In the genomic region with DNA sequence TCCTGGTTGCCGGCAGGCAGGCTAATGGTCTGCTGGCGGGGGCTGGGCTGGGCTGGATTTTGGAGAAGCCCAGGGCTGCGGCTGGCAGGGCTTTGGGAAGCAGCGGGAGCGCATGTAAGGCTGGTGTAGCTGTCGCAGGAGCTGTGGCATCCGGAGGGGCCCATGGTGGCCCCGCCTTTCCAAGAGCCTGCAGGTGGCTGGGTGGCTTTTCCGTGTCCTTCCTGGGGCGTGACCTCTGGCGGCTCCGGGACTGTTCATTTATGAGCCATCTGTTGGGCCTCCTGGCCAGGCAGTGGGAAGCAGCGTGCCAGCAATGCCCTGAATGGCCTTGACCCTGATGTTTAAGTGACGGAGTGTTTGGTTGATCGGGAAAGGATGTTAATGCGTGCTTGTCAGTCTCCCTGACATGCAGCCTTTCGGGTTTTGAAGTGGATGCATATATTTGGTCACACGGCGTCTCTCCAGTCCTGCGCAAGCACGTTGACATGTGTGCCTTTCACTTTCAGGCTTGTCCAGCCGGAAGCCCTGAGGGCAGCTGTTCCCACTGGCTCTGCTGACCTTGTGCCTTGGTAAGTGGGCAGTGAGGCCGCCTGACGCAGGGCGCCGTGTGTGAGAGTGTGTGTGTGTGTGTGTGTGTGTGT, we compare ENCODE assay signal across 18 cellular contexts. TPM values are rescaled to one million over a fixed set of nuclear protein-coding genes. Genes with fewer than 3 reads are reported as not detected.
DNase-seq lines count a peak whose midpoint lies in the region; ATAC-seq, FAIRE-seq and TF ChIP-seq lines count a peak whose summit lies in the region.
"Had no signal": no experiment of that assay in that cellular context is flagged by ENCODE, and none has a peak within 500 bp of the region (broad histone marks: within the 10 kb centered on the region; RNA-seq: fewer than 3 reads in every experiment).

No MANE protein-coding gene starts in this region.

- H3K9me3 ChIP-seq in CD4-positive, alpha-beta T cell (ENCODE audit: control insufficient read depth, low read length): no peaks in the 10 kb centered on the region
- no peaks in the 10 kb centered on the region for H3K9me3 ChIP-seq in pancreas
- H3K9me3 ChIP-seq: ascending aorta, testis had no signal

- intact Hi-C loops in CD4-positive, alpha-beta T cell (cut with DNase I, micrococcal nuclease): no loop called here
- intact Hi-C loops in left ventricle myocardium superior (cut with micrococcal nuclease): no loop called here
- intact Hi-C loops in pancreas (cut with DNase I): no loop called here

- no peak for ATAC-seq in CD4-positive, alpha-beta T cell (ENCODE audit: poor library complexity)
- peak; percentile 75 for ATAC-seq in left ventricle myocardium superior
- ATAC-seq in pancreas: peak; percentile 23 to 64 (median 48)
- no peak for ATAC-seq in HG02759 (IDR thresholded peaks at IDR 0.05; ENCODE audit: unreplicated experiment)
- ATAC-seq in GM18517 (IDR thresholded peaks at IDR 0.05; ENCODE audit: unreplicated experiment): no peak
- ATAC-seq: foreskin keratinocyte had no signal

- H3K27me3 Mint-ChIP-seq in CD4-positive, alpha-beta T cell: no peaks in the 10 kb centered on the region

- no peaks in the 10 kb centered on the region for H3K27me3 ChIP-seq in CD4-positive, alpha-beta T cell (ENCODE audit: control insufficient read depth, insufficient read depth, low read length)
- no peaks in the 10 kb centered on the region for H3K27me3 ChIP-seq in pancreas
- H3K27me3 ChIP-seq: ascending aorta, foreskin keratinocyte, testis had no signal

- H3K9me3 Mint-ChIP-seq in CD4-positive, alpha-beta T cell: no peaks in the 10 kb centered on the region
- H3K9me3 Mint-ChIP-seq: activated T-helper 2 cell treated with anti-CD3 and anti-CD28 coated beads, Interferon-gamma antibody, Interleukin-2, Interleukin-4, amounts not matched to agents 10 μg/mL and 5 μg/mL and 100 μg/mL, durations not matched to agents 14 hours and 24 hours and 36 hours had no signal

- no peak for FAIRE-seq in pancreas (lab: Jason Lieb, UNC)
- FAIRE-seq: islet of Langerhans had no signal

- H3K4me1 Mint-ChIP-seq in CD4-positive, alpha-beta T cell (ENCODE audit: low read depth): peaks cover 5% of the 10 kb centered on the region

- CTCF ChIA-PET in CD4-positive, alpha-beta T cell (lab: Charles Lee): no interaction called here

- no peak for TF ChIP-seq CTCF in CD4-positive, alpha-beta T cell (IDR thresholded peaks at IDR 0.05)
- TF ChIP-seq CTCF in VCaP (conservative IDR thresholded peaks at IDR 0.05): no peak
- no peak for TF ChIP-seq CTCF in pancreas (IDR thresholded peaks at IDR 0.05)

- H3K36me3 ChIP-seq in pancreas: peaks cover 0 to 4% (median 0%) of the 10 kb centered on the region in 3 donors

- H3K36me3 Mint-ChIP-seq in CD4-positive, alpha-beta T cell (ENCODE audit: low read depth): peaks cover 73% of the 10 kb centered on the region

- H3K4me3 Mint-ChIP-seq in CD4-positive, alpha-beta T cell: no peak overlapping the region
- H3K4me3 Mint-ChIP-seq: nephron progenitor cell had no signal

- 63 to 68% methylated on average over 26 of the region's 26 CpGs for WGBS in pancreas, 2 donors

- no peak overlapping the region for H3K4me3 ChIP-seq in pancreas
- H3K4me3 ChIP-seq: ascending aorta, testis had no signal

- POLR2A ChIA-PET in CD4-positive, alpha-beta T cell (lab: Charles Lee): no interaction called here

- peak overlapping the region; percentile 22 for H3K27ac Mint-ChIP-seq in CD4-positive, alpha-beta T cell
- H3K27ac Mint-ChIP-seq: nephron progenitor cell had no signal

- DNase-seq in CD4-positive, alpha-beta T cell: no peak
- DNase-seq in left ventricle myocardium superior (peak; percentile 69), pancreas (peak in 1 of 6 donors; percentile 54), putamen (ENCODE audit: low spot score) (no peak), GDM1 (lab: John Stamatoyannopoulos, UW) (no peak)
- DNase-seq: activated CD4-positive, alpha-beta T cell treated with anti-CD3 and anti-CD28 coated beads, Interleukin-2, amount 50 U/mL, for 4 hours; foreskin keratinocyte; NCI-H146; NCI-H82; nephron progenitor cell; stimulated activated CD4-positive, alpha-beta T cell treated with anti-CD3 and anti-CD28 coated beads, Interleukin-15, amount 100 ng/mL, for 24 hours; testis had no signal

- no peak overlapping the region for H3K27ac ChIP-seq in CD4-positive, alpha-beta T cell (ENCODE audit: low read depth, low read length)
- H3K27ac ChIP-seq in VCaP: peak overlapping the region; percentile 81
- no peak overlapping the region for H3K27ac ChIP-seq in pancreas
- H3K27ac ChIP-seq: ascending aorta, foreskin keratinocyte had no signal

- peaks cover 0 to 3% (median 0%) of the 10 kb centered on the region in 3 donors for H3K4me1 ChIP-seq in pancreas
- H3K4me1 ChIP-seq: foreskin keratinocyte had no signal

RNA-seq across cellular contexts. Expression of a gene that starts 38.5 kb away (rescaled TPM):
- 10 to 100 TPM; 40.8 to 43.4 TPM for total RNA-seq in CD4-positive, alpha-beta T cell
- 97.6 TPM for total RNA-seq in left ventricle myocardium superior
- 10 to 100 TPM; 29.1 to 49.6 (median 32.6) TPM for total RNA-seq in pancreas
- polyA plus RNA-seq in pancreas: 10 to 100 TPM; 13.6 to 18.4 TPM

Comparison
In these comparisons a context has a peak if more than half of its experiments do, and no peak if none do; other contexts are left out.
1. ATAC-seq: peak in left ventricle myocardium superior (single experiment) and pancreas (4 of 4); none in CD4-positive, alpha-beta T cell (single experiment), HG02759 (single experiment) and GM18517 (single experiment).